ENCODE assay signal across 18 cellular contexts in the genomic region with DNA sequence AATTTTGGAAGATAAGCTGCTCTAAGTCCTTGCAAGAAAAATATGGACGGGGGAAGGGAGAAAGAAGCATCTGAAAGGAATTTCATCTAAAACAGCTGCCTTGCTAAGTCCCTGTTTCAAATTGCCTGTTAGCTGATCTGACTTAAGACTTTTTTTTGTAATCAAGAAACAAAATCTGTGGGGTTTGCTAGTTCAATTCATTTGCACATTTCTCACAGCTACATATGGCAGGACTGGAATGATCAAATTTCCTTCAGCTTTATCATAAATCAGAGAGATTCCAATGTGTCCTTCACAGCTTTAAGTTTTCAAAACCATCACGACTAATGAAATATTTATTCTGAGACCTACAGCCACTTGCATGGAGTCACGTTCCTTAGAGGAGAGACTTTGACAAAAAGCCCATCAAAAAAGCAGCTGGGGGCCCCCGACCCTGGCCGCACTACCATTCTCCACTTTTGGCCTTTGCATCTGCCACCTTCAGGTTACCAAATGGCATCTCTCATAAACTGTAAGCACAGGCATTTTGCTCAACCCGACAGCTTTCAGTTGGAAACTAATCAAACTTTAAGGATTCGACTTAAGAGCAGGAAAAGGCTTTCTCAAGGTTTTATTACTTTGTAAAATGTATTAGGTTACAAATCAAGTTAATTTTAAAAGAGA.
A peak's percentile ranks its signal among the peaks of the same experiment; 100 is the strongest.
DNase-seq lines count a peak whose midpoint lies in the region; ATAC-seq and TF ChIP-seq lines count a peak whose summit lies in the region.
"Had no signal": no experiment of that assay in that cellular context is flagged by ENCODE, and none has a peak within 500 bp of the region (broad histone marks: within the 10 kb centered on the region; RNA-seq: fewer than 3 reads in every experiment).

No MANE protein-coding gene starts in this region.

- H3K27me3 Mint-ChIP-seq in mesothelial cell of epicardium (ENCODE audit: low read depth): no peaks in the 10 kb centered on the region
- H3K27me3 Mint-ChIP-seq in naive thymus-derived CD4-positive, alpha-beta T cell: peaks cover 0 to 4% (median 0%) of the 10 kb centered on the region in 5 donors
- H3K27me3 Mint-ChIP-seq: activated CD8-positive, alpha-beta T cell treated with anti-CD3 and anti-CD28 coated beads for 36 hours; effector memory CD8-positive, alpha-beta T cell had no signal

- H3K4me1 Mint-ChIP-seq in mesothelial cell of epicardium: peaks cover 16% of the 10 kb centered on the region
- H3K4me1 Mint-ChIP-seq in naive thymus-derived CD4-positive, alpha-beta T cell: no peaks in the 10 kb centered on the region

- in situ Hi-C loops in IMR-90 (cut with MboI; ENCODE audit: low sequenced_read_pairs): no loop called here

- H3K27me3 ChIP-seq in AG04450 (ENCODE audit: control insufficient read depth, insufficient read depth, low read length) (no peaks in the 10 kb centered on the region), IMR-90 (ENCODE audit: control insufficient read depth, insufficient read depth, low read length) (no peaks in the 10 kb centered on the region)
- no peaks in the 10 kb centered on the region for H3K27me3 ChIP-seq in naive thymus-derived CD4-positive, alpha-beta T cell (ENCODE audit: control insufficient read depth in 2 of 2, insufficient read depth in 2 of 2, low read length in 2 of 2)
- H3K27me3 ChIP-seq: left lung, ovary, thyroid gland had no signal

- H3K9me3 ChIP-seq in AG04450 (ENCODE audit: control insufficient read depth, insufficient read depth, low read length) (no peaks in the 10 kb centered on the region), IMR-90 (ENCODE audit: control insufficient read depth, insufficient read depth, low read length) (no peaks in the 10 kb centered on the region)
- H3K9me3 ChIP-seq in naive thymus-derived CD4-positive, alpha-beta T cell (ENCODE audit: control insufficient read depth in 2 of 3, low read length in 3 of 3): no peaks in the 10 kb centered on the region
- H3K9me3 ChIP-seq: HAP-1, left lung, ovary, thyroid gland had no signal

- POLR2A ChIA-PET in AG04450 (lab: Yijun Ruan, JAX): interaction anchor here (0.5 to 2.0 kb wide), 8 partner anchors 8 to 939 kb away, joined by 3 to 12 read pairs (median 4); no protein-coding TSS in a partner anchor
- POLR2A ChIA-PET in IMR-90 (lab: Charles Lee; ENCODE audit: unreplicated experiment): interaction anchor here (0.6 to 2.2 kb wide), 4 partner anchors 13 to 103 kb away, joined by 3 to 13 read pairs (median 6); no protein-coding TSS in a partner anchor
- POLR2A ChIA-PET in naive thymus-derived CD4-positive, alpha-beta T cell (lab: Charles Lee): no interaction called here

- dilution Hi-C loops in IMR-90 (cut with HindIII; ENCODE audit: low sequenced_read_pairs, unreplicated experiment): no loop called here

- H4K8ac ChIP-seq in IMR-90 (ENCODE audit: low read depth in 2 of 2, low read length in 2 of 2): peak overlapping the region; percentile 55 to 92

- peak overlapping the region; percentile 47 for H3K56ac ChIP-seq in IMR-90 (ENCODE audit: extremely low read depth, insufficient read depth, low read length)

- H2AK9ac ChIP-seq in IMR-90 (replicated peaks; ENCODE audit: low read depth, low read length, poor library complexity): no peak overlapping the region

- peak overlapping the region; percentile 74 for H3K4me2 ChIP-seq in IMR-90 (ENCODE audit: low read depth, low read length)

- H3K27ac Mint-ChIP-seq in mesothelial cell of epicardium: peak overlapping the region; percentile 63
- no peak overlapping the region for H3K27ac Mint-ChIP-seq in naive thymus-derived CD4-positive, alpha-beta T cell
- H3K27ac Mint-ChIP-seq: activated CD8-positive, alpha-beta T cell treated with anti-CD3 and anti-CD28 coated beads for 36 hours; effector memory CD8-positive, alpha-beta T cell had no signal

- H3K18ac ChIP-seq in IMR-90 (ENCODE audit: low read depth, low read length): peak overlapping the region; percentile 92

- intact Hi-C loops in IMR-90 (cut with micrococcal nuclease): no loop called here
- intact Hi-C loops in naive thymus-derived CD4-positive, alpha-beta T cell (cut with micrococcal nuclease): no loop called here

- peak overlapping the region; percentile 54; the same call in 1 of the 2 replicates for H3K23ac ChIP-seq in IMR-90 (ENCODE audit: low read depth, low read length)

- no peaks in the 10 kb centered on the region for H3K36me3 ChIP-seq in IMR-90 (ENCODE audit: control insufficient read depth, insufficient read depth, low read length)
- H3K36me3 ChIP-seq in naive thymus-derived CD4-positive, alpha-beta T cell (ENCODE audit: control insufficient read depth in 2 of 3, insufficient read depth in 3 of 3, low read length in 3 of 3): no peaks in the 10 kb centered on the region
- H3K36me3 ChIP-seq: HAP-1, left lung, ovary, thyroid gland had no signal

- TF ChIP-seq CTCF in AG04450 (IDR thresholded peaks at IDR 0.05; ENCODE audit: low read depth, low read length) (peak; percentile 8; the same call in 1 of the 2 replicates), IMR-90 (conservative IDR thresholded peaks at IDR 0.05; ENCODE audit: low read depth, low read length) (no peak), choroid plexus epithelial cell (conservative IDR thresholded peaks at IDR 0.05; ENCODE audit: low read depth, low read length) (no peak), mesothelial cell of epicardium (IDR thresholded peaks at IDR 0.05; ENCODE audit: unreplicated experiment) (no peak)

- no CpG with 5 or more reads among the region's 7 CpGs for WGBS in IMR-90 (ENCODE audit: extremely low coverage in 2 of 2, insufficient read length in 1 of 2), 2 experiments

- H4K20me1 ChIP-seq in IMR-90 (ENCODE audit: insufficient read depth, low read length): no peaks in the 10 kb centered on the region

- H2BK120ac ChIP-seq in IMR-90 (ENCODE audit: low read depth, low read length): peak overlapping the region; percentile 93

- peak overlapping the region; percentile 53 for H3K14ac ChIP-seq in IMR-90 (replicated peaks; ENCODE audit: low read depth, low read length)

- CTCF ChIA-PET in AG04450 (lab: Charles Lee) (interaction anchor here (0.8 to 1.0 kb wide), 3 partner anchors 13 to 651 kb away, joined by 3 read pairs; no protein-coding TSS in a partner anchor), IMR-90 (lab: Yijun Ruan, JAX) (interaction anchor here (1.0 kb wide), 2 partner anchors 23 to 651 kb away, joined by 3 to 4 read pairs; no protein-coding TSS in a partner anchor)
- CTCF ChIA-PET in naive thymus-derived CD4-positive, alpha-beta T cell (lab: Charles Lee): no interaction called here

- TF ChIP-seq RAD21 in IMR-90 (IDR thresholded peaks at IDR 0.05; ENCODE audit: low read length): no peak

- no peaks in the 10 kb centered on the region for H3K36me3 Mint-ChIP-seq in mesothelial cell of epicardium
- H3K36me3 Mint-ChIP-seq in naive thymus-derived CD4-positive, alpha-beta T cell: no peaks in the 10 kb centered on the region

- H3K9me3 Mint-ChIP-seq in mesothelial cell of epicardium: peaks cover 8% of the 10 kb centered on the region
- H3K9me3 Mint-ChIP-seq in naive thymus-derived CD4-positive, alpha-beta T cell: peaks cover 0 to 5% (median 0%) of the 10 kb centered on the region in 11 donors
- H3K9me3 Mint-ChIP-seq: effector memory CD8-positive, alpha-beta T cell had no signal

- peak overlapping the region; percentile 87 for H2BK5ac ChIP-seq in IMR-90 (ENCODE audit: low read depth, low read length, poor library complexity, severe bottlenecking)

- DNase-seq in AG04450 (ENCODE audit: low read depth, low spot score): no peak
- DNase-seq in IMR-90: peak; percentile 65
- peak; percentile 75 for DNase-seq in choroid plexus epithelial cell (ENCODE audit: low read depth)
- no peak for DNase-seq in mesothelial cell of epicardium (ENCODE audit: low spot score in 2 of 2, unreplicated experiment in 2 of 2)
- DNase-seq in naive thymus-derived CD4-positive, alpha-beta T cell: no peak
- DNase-seq in NCI-H1092 (lab: John Stamatoyannopoulos, UW): no peak
- DNase-seq in H4 (ENCODE audit: low spot score): no peak
- DNase-seq: activated CD8-positive, alpha-beta T cell treated with anti-CD3 and anti-CD28 coated beads for 36 hours; DMS79 treated with DMSO at 0.1 percent for 48 hours; effector memory CD8-positive, alpha-beta T cell; head of caudate nucleus; left lung; NCI-H1105 treated with DMSO at 0.1 percent for 48 hours; ovary; stimulated activated CD4-positive, alpha-beta T cell treated with anti-CD3 and anti-CD28 coated beads, Interleukin-15, amount 100 ng/mL, for 24 hours; thyroid gland had no signal

- peak overlapping the region; percentile 78 for H2AFZ ChIP-seq in IMR-90 (replicated peaks; ENCODE audit: low read length, poor library complexity)

- H3K9me1 ChIP-seq in IMR-90 (ENCODE audit: insufficient read depth, low read length): 0 out of 2 replicates have a peak, but pooled peaks cover 6% of the 10 kb centered on the region

- H3K9ac ChIP-seq in IMR-90 (ENCODE audit: low read depth, low read length): peak overlapping the region; percentile 67

- H3K4me1 ChIP-seq in IMR-90 (ENCODE audit: control insufficient read depth, insufficient read depth, low read length): peaks cover 23% of the 10 kb centered on the region
- no peaks in the 10 kb centered on the region for H3K4me1 ChIP-seq in naive thymus-derived CD4-positive, alpha-beta T cell (ENCODE audit: control insufficient read depth in 2 of 2, insufficient read depth in 2 of 2, low read length in 2 of 2)
- H3K4me1 ChIP-seq: left lung had no signal

- H4K91ac ChIP-seq in IMR-90 (ENCODE audit: insufficient read depth, low read depth, low read length): peak overlapping the region; percentile 89

- H3K27ac ChIP-seq in AG04450 (ENCODE audit: low read depth, low read length) (peak overlapping the region; percentile 39), IMR-90 (ENCODE audit: insufficient read depth, low read length) (peak overlapping the region; percentile 93)
- no peak overlapping the region for H3K27ac ChIP-seq in naive thymus-derived CD4-positive, alpha-beta T cell (ENCODE audit: low read depth, low read length)
- H3K27ac ChIP-seq: left lung, ovary, thyroid gland had no signal

- no peak overlapping the region for H2AK5ac ChIP-seq in IMR-90 (ENCODE audit: low read depth, low read length)

- ATAC-seq in IMR-90 (ENCODE audit: low read depth) (peak; percentile 57), GM19452 (IDR thresholded peaks at IDR 0.05; ENCODE audit: unreplicated experiment) (no peak)
- no peak for ATAC-seq in naive thymus-derived CD4-positive, alpha-beta T cell
- ATAC-seq: activated CD8-positive, alpha-beta T cell treated with anti-CD3 and anti-CD28 coated beads for 36 hours; effector memory CD8-positive, alpha-beta T cell had no signal

- peak overlapping the region; percentile 90 for H4K5ac ChIP-seq in IMR-90 (ENCODE audit: low read depth, low read length)

- no peak overlapping the region for H3K4me3 ChIP-seq in AG04450 (ENCODE audit: low read depth, low read length)
- no peak overlapping the region for H3K4me3 ChIP-seq in IMR-90 (ENCODE audit: insufficient read depth, low read depth, low read length)
- no peak overlapping the region for H3K4me3 ChIP-seq in choroid plexus epithelial cell (ENCODE audit: low read depth, low read length)
- H3K4me3 ChIP-seq in naive thymus-derived CD4-positive, alpha-beta T cell (ENCODE audit: low read length): no peak overlapping the region
- H3K4me3 ChIP-seq: HAP-1, left lung, ovary, thyroid gland had no signal

- BruUV-seq in IMR-90 (replicated peaks; lab: Mats Ljungman, UMichigan): no TSS peak

- peak overlapping the region; percentile 27 for H3K4me3 Mint-ChIP-seq in mesothelial cell of epicardium
- H3K4me3 Mint-ChIP-seq in naive thymus-derived CD4-positive, alpha-beta T cell: no peak overlapping the region
- H3K4me3 Mint-ChIP-seq: activated CD8-positive, alpha-beta T cell treated with anti-CD3 and anti-CD28 coated beads for 36 hours; effector memory CD8-positive, alpha-beta T cell had no signal

- peak overlapping the region; percentile 72 for H3K4ac ChIP-seq in IMR-90 (ENCODE audit: low read depth, low read length)

- H3K79me1 ChIP-seq in IMR-90 (ENCODE audit: low read depth in 1 of 2, low read length in 2 of 2): peaks cover 0 to 15% of the 10 kb centered on the region in 2 experiments; a peak in 2 of 4 replicates

- peak overlapping the region; percentile 91; the same call in 2 of the 3 replicates for H2BK15ac ChIP-seq in IMR-90 (ENCODE audit: low read depth, low read length)

- TF ChIP-seq POLR2A in IMR-90 (IDR thresholded peaks at IDR 0.05; ENCODE audit: low read depth, low read length): no peak

- peak overlapping the region; percentile 79 for H2BK20ac ChIP-seq in IMR-90 (ENCODE audit: low read depth, low read length)

Comparison
In these comparisons a context has a peak if more than half of its experiments do, and no peak if none do; other contexts are left out.
1. DNase-seq: peak in IMR-90 (single experiment) and choroid plexus epithelial cell (single experiment); none in AG04450 (single experiment), mesothelial cell of epicardium (0 of 2), naive thymus-derived CD4-positive, alpha-beta T cell (0 of 9), NCI-H1092 (single experiment) and H4 (single experiment).